7 cellular contexts compared by ENCODE assay signal in the genomic region with DNA sequence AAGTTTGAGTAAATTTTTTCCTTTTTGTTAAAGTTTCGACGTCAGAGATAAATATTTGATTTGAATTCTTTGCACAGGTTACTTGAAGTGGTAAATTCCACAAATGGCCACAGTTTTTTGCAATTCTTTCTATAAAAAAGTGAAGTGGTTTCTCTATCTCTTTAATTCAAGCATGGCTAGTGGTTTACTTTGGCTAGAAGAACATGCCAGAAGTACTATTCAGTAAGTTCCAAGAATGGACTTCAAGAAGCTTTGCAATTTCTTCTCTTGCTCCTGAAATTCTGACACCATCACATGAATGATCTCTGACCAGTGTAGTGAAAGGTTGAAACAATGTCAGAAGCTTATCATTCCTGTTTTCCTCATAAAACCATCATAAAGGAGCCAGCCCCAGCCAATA.
"Had no signal": no experiment of that assay in that cellular context is flagged by ENCODE, and none has a peak within 500 bp of the region (broad histone marks: within the 10 kb centered on the region; RNA-seq: fewer than 3 reads in every experiment).

No MANE protein-coding gene starts in this region.

- H3K4me2 ChIP-seq: GM23338 had no signal

- H3K27ac Mint-ChIP-seq: GM23338, H9 had no signal

- FAIRE-seq: H1, H54, HTR-8/SVneo had no signal

- H2AFZ ChIP-seq: GM23338 had no signal

- H3K4me1 Mint-ChIP-seq: GM23338, H9 had no signal

- DNase-seq: H9, HCEC 1CT, IMR-90 had no signal

- H3K4me3 Mint-ChIP-seq: GM23338, H9 had no signal

- ATAC-seq: GM23338 had no signal

- H3K4me3 ChIP-seq: GM23338 had no signal

- H3K9me3 Mint-ChIP-seq: GM23338 had no signal
